Comparison of ENCODE assay signal across 1 cellular context in the genomic region with DNA sequence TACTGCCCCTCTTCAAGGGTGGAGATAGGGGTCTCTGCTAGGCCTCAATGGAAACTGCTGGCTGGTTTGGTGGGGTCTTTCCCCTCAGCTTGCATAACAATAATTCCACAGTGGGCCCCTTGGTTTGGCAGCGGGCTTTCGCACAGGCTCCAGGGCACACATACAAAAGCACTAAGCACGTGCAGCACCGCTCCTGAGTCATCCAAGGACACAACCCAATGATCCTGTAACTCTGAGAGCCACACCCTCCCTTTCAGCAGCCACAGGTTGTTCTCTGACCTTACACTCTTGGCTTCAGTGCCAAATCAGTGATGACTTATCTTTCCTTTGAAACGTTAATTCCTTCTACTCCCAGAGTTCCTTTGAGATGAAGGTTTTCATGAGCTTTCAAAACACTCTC.
TF ChIP-seq lines count a peak whose summit lies in the region.

No MANE protein-coding gene starts in this region.

TF ChIP-seq in K562, 482 proteins besides CTCF, POLR2A, EP300 and RAD21 (continued from another document and continues in another):
- TF ChIP-seq MGA (IDR thresholded peaks at IDR 0.05) (peak; percentile 81), TCF3 (CRISPR knock-in tag; IDR thresholded peaks at IDR 0.05) (no peak), RBM22 (IDR thresholded peaks at IDR 0.05; ENCODE audit: low read depth, low read length, poor library complexity, severe bottlenecking) (no peak), RCOR1 (IDR thresholded peaks at IDR 0.05; ENCODE audit: borderline replicate concordance in 1 of 2, low read depth in 2 of 2, low read length in 2 of 2) (peak in 1 of 2 experiments; percentile 84; a peak in 2 of 4 replicates), MECOM (CRISPR knock-in tag; IDR thresholded peaks at IDR 0.05) (no peak), NR1H2 (CRISPR knock-in tag; IDR thresholded peaks at IDR 0.05) (no peak), PHF21A (IDR thresholded peaks at IDR 0.05; ENCODE audit: borderline replicate concordance, low read depth) (no peak), ARHGAP35 (IDR thresholded peaks at IDR 0.05; ENCODE audit: partially characterized antibody) (no peak), E2F8 (IDR thresholded peaks at IDR 0.05; ENCODE audit: low read depth, partially characterized antibody) (no peak), RBFOX2 (IDR thresholded peaks at IDR 0.05; ENCODE audit: low read depth, low read length) (no peak), HIVEP1 (CRISPR knock-in tag; IDR thresholded peaks at IDR 0.05) (no peak), SRSF3 (IDR thresholded peaks at IDR 0.05; ENCODE audit: insufficient read depth, low read length) (no peak), CREBBP (IDR thresholded peaks at IDR 0.05; ENCODE audit: low read depth, low read length) (no peak), NR3C1 (CRISPR knock-in tag; IDR thresholded peaks at IDR 0.05) (no peak), MTA2 (IDR thresholded peaks at IDR 0.05; ENCODE audit: low read depth) (no peak), GATAD2A (IDR thresholded peaks at IDR 0.05) (no peak), ZKSCAN1 (IDR thresholded peaks at IDR 0.05; ENCODE audit: low read depth, low read length) (no peak), MYBL2 (IDR thresholded peaks at IDR 0.05; ENCODE audit: low read depth) (no peak), MYBL2 (CRISPR knock-in tag; IDR thresholded peaks at IDR 0.05; ENCODE audit: borderline replicate concordance) (no peak), CEBPG (CRISPR knock-in tag; IDR thresholded peaks at IDR 0.05) (no peak), CEBPG (tag; conservative IDR thresholded peaks at IDR 0.05 in 1 of 2, IDR thresholded peaks at IDR 0.05 in 1 of 2) (no peak), CREM (IDR thresholded peaks at IDR 0.05; ENCODE audit: low read depth) (peak; percentile 50; the same call in 1 of the 2 replicates), HCFC1 (IDR thresholded peaks at IDR 0.05; ENCODE audit: low read depth, low read length) (no peak), FOS (IDR thresholded peaks at IDR 0.05; ENCODE audit: extremely low read depth, insufficient read length) (no peak), NR2C1 (IDR thresholded peaks at IDR 0.05) (no peak), NR2C1 (tag; IDR thresholded peaks at IDR 0.05) (no peak)
- TF ChIP-seq, protein P1, sequence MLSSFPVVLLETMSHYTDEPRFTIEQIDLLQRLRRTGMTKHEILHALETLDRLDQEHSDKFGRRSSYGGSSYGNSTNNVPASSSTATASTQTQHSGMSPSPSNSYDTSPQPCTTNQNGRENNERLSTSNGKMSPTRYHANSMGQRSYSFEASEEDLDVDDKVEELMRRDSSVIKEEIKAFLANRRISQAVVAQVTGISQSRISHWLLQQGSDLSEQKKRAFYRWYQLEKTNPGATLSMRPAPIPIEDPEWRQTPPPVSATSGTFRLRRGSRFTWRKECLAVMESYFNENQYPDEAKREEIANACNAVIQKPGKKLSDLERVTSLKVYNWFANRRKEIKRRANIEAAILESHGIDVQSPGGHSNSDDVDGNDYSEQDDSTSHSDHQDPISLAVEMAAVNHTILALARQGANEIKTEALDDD (IDR thresholded peaks at IDR 0.05), result no peak
- TF ChIP-seq, protein P2, sequence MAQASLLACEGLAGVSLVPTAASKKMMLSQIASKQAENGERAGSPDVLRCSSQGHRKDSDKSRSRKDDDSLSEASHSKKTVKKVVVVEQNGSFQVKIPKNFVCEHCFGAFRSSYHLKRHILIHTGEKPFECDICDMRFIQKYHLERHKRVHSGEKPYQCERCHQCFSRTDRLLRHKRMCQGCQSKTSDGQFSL (CRISPR knock-in tag; IDR thresholded peaks at IDR 0.05), result no peak
- TF ChIP-seq, protein P2 (tag; IDR thresholded peaks at IDR 0.05), result no peak
- TF ChIP-seq, protein P3, sequence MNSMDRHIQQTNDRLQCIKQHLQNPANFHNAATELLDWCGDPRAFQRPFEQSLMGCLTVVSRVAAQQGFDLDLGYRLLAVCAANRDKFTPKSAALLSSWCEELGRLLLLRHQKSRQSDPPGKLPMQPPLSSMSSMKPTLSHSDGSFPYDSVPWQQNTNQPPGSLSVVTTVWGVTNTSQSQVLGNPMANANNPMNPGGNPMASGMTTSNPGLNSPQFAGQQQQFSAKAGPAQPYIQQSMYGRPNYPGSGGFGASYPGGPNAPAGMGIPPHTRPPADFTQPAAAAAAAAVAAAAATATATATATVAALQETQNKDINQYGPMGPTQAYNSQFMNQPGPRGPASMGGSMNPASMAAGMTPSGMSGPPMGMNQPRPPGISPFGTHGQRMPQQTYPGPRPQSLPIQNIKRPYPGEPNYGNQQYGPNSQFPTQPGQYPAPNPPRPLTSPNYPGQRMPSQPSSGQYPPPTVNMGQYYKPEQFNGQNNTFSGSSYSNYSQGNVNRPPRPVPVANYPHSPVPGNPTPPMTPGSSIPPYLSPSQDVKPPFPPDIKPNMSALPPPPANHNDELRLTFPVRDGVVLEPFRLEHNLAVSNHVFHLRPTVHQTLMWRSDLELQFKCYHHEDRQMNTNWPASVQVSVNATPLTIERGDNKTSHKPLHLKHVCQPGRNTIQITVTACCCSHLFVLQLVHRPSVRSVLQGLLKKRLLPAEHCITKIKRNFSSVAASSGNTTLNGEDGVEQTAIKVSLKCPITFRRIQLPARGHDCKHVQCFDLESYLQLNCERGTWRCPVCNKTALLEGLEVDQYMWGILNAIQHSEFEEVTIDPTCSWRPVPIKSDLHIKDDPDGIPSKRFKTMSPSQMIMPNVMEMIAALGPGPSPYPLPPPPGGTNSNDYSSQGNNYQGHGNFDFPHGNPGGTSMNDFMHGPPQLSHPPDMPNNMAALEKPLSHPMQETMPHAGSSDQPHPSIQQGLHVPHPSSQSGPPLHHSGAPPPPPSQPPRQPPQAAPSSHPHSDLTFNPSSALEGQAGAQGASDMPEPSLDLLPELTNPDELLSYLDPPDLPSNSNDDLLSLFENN (IDR thresholded peaks at IDR 0.05; ENCODE audit: low read depth in 2 of 2, low read length in 2 of 2), result no peak
- TF ChIP-seq, protein P4, sequence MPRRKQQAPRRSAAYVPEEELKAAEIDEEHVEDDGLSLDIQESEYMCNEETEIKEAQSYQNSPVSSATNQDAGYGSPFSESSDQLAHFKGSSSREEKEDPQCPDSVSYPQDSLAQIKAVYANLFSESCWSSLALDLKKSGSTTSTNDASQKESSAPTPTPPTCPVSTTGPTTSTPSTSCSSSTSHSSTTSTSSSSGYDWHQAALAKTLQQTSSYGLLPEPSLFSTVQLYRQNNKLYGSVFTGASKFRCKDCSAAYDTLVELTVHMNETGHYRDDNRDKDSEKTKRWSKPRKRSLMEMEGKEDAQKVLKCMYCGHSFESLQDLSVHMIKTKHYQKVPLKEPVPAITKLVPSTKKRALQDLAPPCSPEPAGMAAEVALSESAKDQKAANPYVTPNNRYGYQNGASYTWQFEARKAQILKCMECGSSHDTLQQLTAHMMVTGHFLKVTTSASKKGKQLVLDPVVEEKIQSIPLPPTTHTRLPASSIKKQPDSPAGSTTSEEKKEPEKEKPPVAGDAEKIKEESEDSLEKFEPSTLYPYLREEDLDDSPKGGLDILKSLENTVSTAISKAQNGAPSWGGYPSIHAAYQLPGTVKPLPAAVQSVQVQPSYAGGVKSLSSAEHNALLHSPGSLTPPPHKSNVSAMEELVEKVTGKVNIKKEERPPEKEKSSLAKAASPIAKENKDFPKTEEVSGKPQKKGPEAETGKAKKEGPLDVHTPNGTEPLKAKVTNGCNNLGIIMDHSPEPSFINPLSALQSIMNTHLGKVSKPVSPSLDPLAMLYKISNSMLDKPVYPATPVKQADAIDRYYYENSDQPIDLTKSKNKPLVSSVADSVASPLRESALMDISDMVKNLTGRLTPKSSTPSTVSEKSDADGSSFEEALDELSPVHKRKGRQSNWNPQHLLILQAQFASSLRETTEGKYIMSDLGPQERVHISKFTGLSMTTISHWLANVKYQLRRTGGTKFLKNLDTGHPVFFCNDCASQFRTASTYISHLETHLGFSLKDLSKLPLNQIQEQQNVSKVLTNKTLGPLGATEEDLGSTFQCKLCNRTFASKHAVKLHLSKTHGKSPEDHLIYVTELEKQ (CRISPR knock-in tag; IDR thresholded peaks at IDR 0.05), result no peak
